Comparison of ENCODE assay signal across 25 cellular contexts in genomic region chr14:64201296-64201695, GRCh38.
DNase-seq lines count a peak whose midpoint lies in the region; ATAC-seq and TF ChIP-seq lines count a peak whose summit lies in the region.
"Had no signal": no experiment of that assay in that cellular context is flagged by ENCODE, and none has a peak within 500 bp of the region (broad histone marks: within the 10 kb centered on the region; RNA-seq: fewer than 3 reads in every experiment).

No MANE protein-coding gene starts in this region.

- H3K36me3 Mint-ChIP-seq in CD8-positive, alpha-beta memory T cell = peaks cover 0 to 86% (median 8%) of the 10 kb centered on the region in 3 donors
- H3K36me3 Mint-ChIP-seq in memory B cell = no peaks in the 10 kb centered on the region
- H3K36me3 Mint-ChIP-seq in stimulated activated effector memory CD8-positive, alpha-beta T cell treated with anti-CD3 and anti-CD28 coated beads, Interleukin-12 subunit alpha, Interleukin-12 subunit beta, amount 100 ng/mL, for 72 hours = peaks cover 26% of the 10 kb centered on the region
- no peaks in the 10 kb centered on the region for H3K36me3 Mint-ChIP-seq in CD14-positive monocyte

- TF ChIP-seq CTCF in body of pancreas (IDR thresholded peaks at IDR 0.05) = no peak
- no peak for TF ChIP-seq CTCF in foreskin keratinocyte (conservative IDR thresholded peaks at IDR 0.05)
- no peak for TF ChIP-seq CTCF in CD14-positive monocyte (IDR thresholded peaks at IDR 0.05)

- H3K36me3 ChIP-seq in CD8-positive, alpha-beta memory T cell (ENCODE audit: insufficient read depth, low read length) = peaks cover 3% of the 10 kb centered on the region
- H3K36me3 ChIP-seq in body of pancreas (replicated peaks in 1 of 2; ENCODE audit: insufficient read depth in 1 of 2, low read depth in 2 of 2) = no peaks in the 10 kb centered on the region
- H3K36me3 ChIP-seq: prostate gland had no signal

- intact Hi-C loops in body of pancreas (cut with DNase I) (no loop called here), CD14-positive monocyte (cut with micrococcal nuclease) (no loop called here)

- no peaks in the 10 kb centered on the region for H3K27me3 ChIP-seq in CD8-positive, alpha-beta memory T cell (ENCODE audit: insufficient read depth, low read length, poor library complexity, severe bottlenecking)
- H3K27me3 ChIP-seq in body of pancreas (no peaks in the 10 kb centered on the region), foreskin keratinocyte (no peaks in the 10 kb centered on the region)
- H3K27me3 ChIP-seq: BLaER1 treated with 17β-estradiol and CSF1 and Interleukin-3, amounts not matched to agents 10 nM and 100 nM; esophagus squamous epithelium; gastroesophageal sphincter; tibial nerve had no signal

- no peaks in the 10 kb centered on the region for H3K9me3 ChIP-seq in CD8-positive, alpha-beta memory T cell (ENCODE audit: low read length)
- H3K9me3 ChIP-seq in body of pancreas = no peaks in the 10 kb centered on the region
- H3K9me3 ChIP-seq: BLaER1 treated with 17β-estradiol and CSF1 and Interleukin-3, amounts not matched to agents 10 nM and 100 nM; esophagus squamous epithelium; gastroesophageal sphincter; prostate gland; tibial nerve had no signal

- H3K4me1 Mint-ChIP-seq in CD8-positive, alpha-beta memory T cell = peaks cover 13 to 37% (median 21%) of the 10 kb centered on the region in 3 donors
- peaks cover 22% of the 10 kb centered on the region for H3K4me1 Mint-ChIP-seq in memory B cell
- peaks cover 5% of the 10 kb centered on the region for H3K4me1 Mint-ChIP-seq in stimulated activated effector memory CD8-positive, alpha-beta T cell treated with anti-CD3 and anti-CD28 coated beads, Interleukin-12 subunit alpha, Interleukin-12 subunit beta, amount 100 ng/mL, for 72 hours
- H3K4me1 Mint-ChIP-seq in CD14-positive monocyte = peaks cover 10% of the 10 kb centered on the region

- no peak for TF ChIP-seq POLR2A in body of pancreas (IDR thresholded peaks at IDR 0.05)

- H3K4me1 ChIP-seq in CD8-positive, alpha-beta memory T cell (ENCODE audit: insufficient read depth, low read length) = peaks cover under 1% of the 10 kb centered on the region
- H3K4me1 ChIP-seq in body of pancreas (peaks cover 78% of the 10 kb centered on the region), foreskin keratinocyte (no peaks in the 10 kb centered on the region)
- H3K4me1 ChIP-seq: prostate gland had no signal

- H3K4me3 Mint-ChIP-seq in CD8-positive, alpha-beta memory T cell = no peak overlapping the region
- H3K4me3 Mint-ChIP-seq in memory B cell (no peak overlapping the region), CD14-positive monocyte (no peak overlapping the region)
- H3K4me3 Mint-ChIP-seq in stimulated activated effector memory CD8-positive, alpha-beta T cell treated with anti-CD3 and anti-CD28 coated beads, Interleukin-12 subunit alpha, Interleukin-12 subunit beta, amount 100 ng/mL, for 72 hours = no peak overlapping the region
- H3K4me3 Mint-ChIP-seq: activated naive CD8-positive, alpha-beta T cell treated with anti-CD3 and anti-CD28 coated beads, Interleukin-2, amount 10 ng/mL, durations not matched to agents 7 days and 5 days; neural crest cell; T-helper 2 cell treated with Interferon-gamma antibody and Interleukin-4, amounts not matched to agents 5 μg/mL and 100 μg/mL, for 36 hours had no signal

- DNase-seq in CD8-positive, alpha-beta memory T cell = no peak
- DNase-seq in body of pancreas (peak in 3 of 4 donors; percentile 34 to 61 (median 35)), memory B cell (ENCODE audit: low spot score in 2 of 2) (no peak), AG08395 (ENCODE audit: low spot score) (no peak), foreskin keratinocyte (no peak), CD14-positive monocyte (ENCODE audit: low spot score) (no peak)
- DNase-seq in stimulated activated effector memory CD8-positive, alpha-beta T cell treated with anti-CD3 and anti-CD28 coated beads, Interleukin-12 subunit alpha, Interleukin-12 subunit beta, amount 100 ng/mL, for 72 hours (ENCODE audit: low spot score in 2 of 2) = no peak
- DNase-seq: activated CD4-positive, alpha-beta T cell treated with anti-CD3 and anti-CD28 coated beads, Interleukin-2, amount 50 U/mL, for 48 hours; activated CD8-positive, alpha-beta memory T cell treated with anti-CD3 and anti-CD28 coated beads, Interleukin-2, amount 50 U/mL, for 48 hours; activated naive CD8-positive, alpha-beta T cell treated with anti-CD3 and anti-CD28 coated beads, Interleukin-2, amount 10 ng/mL, durations not matched to agents 7 days and 5 days; effector CD8-positive, alpha-beta T cell; esophagus squamous epithelium; NCI-H1105; NCI-H2081 treated with DMSO at 0.1 percent for 48 hours; NCI-H446 treated with DMSO at 0.1 percent for 48 hours; stimulated activated naive CD8-positive, alpha-beta T cell treated with anti-CD3 and anti-CD28 coated beads, Interleukin-15, Interleukin-2, amounts not matched to agents 100 U/mL and 50 U/mL, for 24 hours had no signal

- H3K4me3 ChIP-seq in CD8-positive, alpha-beta memory T cell (ENCODE audit: low read length) = no peak overlapping the region
- no peak overlapping the region for H3K4me3 ChIP-seq in body of pancreas
- H3K4me3 ChIP-seq: BLaER1 treated with 17β-estradiol and CSF1 and Interleukin-3, amounts not matched to agents 10 nM and 100 nM; esophagus squamous epithelium; gastroesophageal sphincter; prostate gland; skin epidermis; tibial nerve had no signal

- no peak overlapping the region for H3K27ac ChIP-seq in CD8-positive, alpha-beta memory T cell (ENCODE audit: low read depth, low read length)
- H3K27ac ChIP-seq in body of pancreas = peak overlapping the region in 2 of 4 donors; percentile 41 to 59
- no peak overlapping the region for H3K27ac ChIP-seq in foreskin keratinocyte
- H3K27ac ChIP-seq: BLaER1 treated with 17β-estradiol and CSF1 and Interleukin-3, amounts not matched to agents 10 nM and 100 nM; gastroesophageal sphincter; HL-60; prostate gland; skin epidermis had no signal

- POLR2A ChIA-PET in CD8-positive, alpha-beta memory T cell (lab: Charles Lee) = no interaction called here

- 53 to 61% methylated on average over 7 of the region's 7 CpGs for WGBS in body of pancreas, 2 donors

- CTCF ChIA-PET in CD8-positive, alpha-beta memory T cell (lab: Charles Lee) = interaction anchor here (1.1 kb wide), 1 partner anchor 9 kb away, joined by 3 read pairs; no protein-coding TSS in a partner anchor

- peak overlapping the region in 5 of 8 donors; percentile 2 to 94 (median 33) for H3K27ac Mint-ChIP-seq in CD8-positive, alpha-beta memory T cell
- peak overlapping the region; percentile 75 for H3K27ac Mint-ChIP-seq in memory B cell
- H3K27ac Mint-ChIP-seq in stimulated activated effector memory CD8-positive, alpha-beta T cell treated with anti-CD3 and anti-CD28 coated beads, Interleukin-12 subunit alpha, Interleukin-12 subunit beta, amount 100 ng/mL, for 72 hours = peak overlapping the region; percentile 47
- no peak overlapping the region for H3K27ac Mint-ChIP-seq in CD14-positive monocyte
- H3K27ac Mint-ChIP-seq: activated naive CD8-positive, alpha-beta T cell treated with anti-CD3 and anti-CD28 coated beads, Interleukin-2, amount 10 ng/mL, durations not matched to agents 7 days and 5 days; T-helper 2 cell treated with Interferon-gamma antibody and Interleukin-4, amounts not matched to agents 5 μg/mL and 100 μg/mL, for 36 hours had no signal

- peak; percentile 16 for ATAC-seq in body of pancreas
- no peak for ATAC-seq in memory B cell (ENCODE audit: low read depth)
- ATAC-seq in stimulated activated effector memory CD8-positive, alpha-beta T cell treated with anti-CD3 and anti-CD28 coated beads, Interleukin-12 subunit alpha, Interleukin-12 subunit beta, amount 100 ng/mL, for 72 hours = no peak
- ATAC-seq in HG02623 (IDR thresholded peaks at IDR 0.05; ENCODE audit: unreplicated experiment) = no peak
- no peak for ATAC-seq in foreskin keratinocyte
- ATAC-seq: gastroesophageal sphincter; stimulated activated naive CD8-positive, alpha-beta T cell treated with anti-CD3 and anti-CD28 coated beads, Interleukin-15, Interleukin-2, amounts not matched to agents 100 U/mL and 50 U/mL, for 24 hours had no signal

- no peaks in the 10 kb centered on the region for H3K9me3 Mint-ChIP-seq in CD8-positive, alpha-beta memory T cell
- no peaks in the 10 kb centered on the region for H3K9me3 Mint-ChIP-seq in memory B cell
- no peaks in the 10 kb centered on the region for H3K9me3 Mint-ChIP-seq in stimulated activated effector memory CD8-positive, alpha-beta T cell treated with anti-CD3 and anti-CD28 coated beads, Interleukin-12 subunit alpha, Interleukin-12 subunit beta, amount 100 ng/mL, for 72 hours
- H3K9me3 Mint-ChIP-seq in CD14-positive monocyte = peaks cover 0 to 1% (median 0%) of the 10 kb centered on the region in 7 donors
- H3K9me3 Mint-ChIP-seq: activated naive CD8-positive, alpha-beta T cell treated with anti-CD3 and anti-CD28 coated beads, Interleukin-2, amount 10 ng/mL, durations not matched to agents 7 days and 5 days; neural crest cell; T-helper 2 cell treated with Interferon-gamma antibody and Interleukin-4, amounts not matched to agents 5 μg/mL and 100 μg/mL, for 36 hours had no signal

- peaks cover 0 to 5% of the 10 kb centered on the region in 2 donors for H3K27me3 Mint-ChIP-seq in CD8-positive, alpha-beta memory T cell
- H3K27me3 Mint-ChIP-seq in memory B cell = no peaks in the 10 kb centered on the region
- H3K27me3 Mint-ChIP-seq in CD14-positive monocyte (ENCODE audit: low read depth in 3 of 3) = peaks cover 8 to 10% (median 9%) of the 10 kb centered on the region in 3 donors
- H3K27me3 Mint-ChIP-seq: activated naive CD8-positive, alpha-beta T cell treated with anti-CD3 and anti-CD28 coated beads, Interleukin-2, amount 10 ng/mL, durations not matched to agents 7 days and 5 days had no signal

Comparison
In these comparisons a context has a peak if more than half of its experiments do, and no peak if none do; other contexts are left out.
1. DNase-seq: peak in body of pancreas (3 of 4); none in CD8-positive, alpha-beta memory T cell (0 of 5), memory B cell (0 of 2), stimulated activated effector memory CD8-positive, alpha-beta T cell treated with anti-CD3 and anti-CD28 coated beads, Interleukin-12 subunit alpha, Interleukin-12 subunit beta, amount 100 ng/mL, for 72 hours (0 of 2), AG08395 (single experiment), foreskin keratinocyte (0 of 2) and CD14-positive monocyte (single experiment).
2. H3K27ac Mint-ChIP-seq: peak in CD8-positive, alpha-beta memory T cell (5 of 8), memory B cell (single experiment) and stimulated activated effector memory CD8-positive, alpha-beta T cell treated with anti-CD3 and anti-CD28 coated beads, Interleukin-12 subunit alpha, Interleukin-12 subunit beta, amount 100 ng/mL, for 72 hours (single experiment); none in CD14-positive monocyte (0 of 7).